8 cellular contexts compared by ENCODE assay signal in genomic region chr2:12456293-12457151, GRCh38.
DNase-seq lines count a peak whose midpoint lies in the region; ATAC-seq and TF ChIP-seq lines count a peak whose summit lies in the region.

No MANE protein-coding gene starts in this region.

- peak overlapping the region; percentile 95 for H3K27ac Mint-ChIP-seq in CD8-positive, alpha-beta T cell

- ATAC-seq in CD8-positive, alpha-beta T cell, result peak; percentile 81
- peak; percentile 95 for ATAC-seq in GM21360 (IDR thresholded peaks at IDR 0.05; ENCODE audit: unreplicated experiment)

- no peaks in the 10 kb centered on the region for H3K36me3 Mint-ChIP-seq in CD8-positive, alpha-beta T cell

- no peaks in the 10 kb centered on the region for H3K36me3 ChIP-seq in CD8-positive, alpha-beta T cell (ENCODE audit: insufficient read depth, low read length)
- no peaks in the 10 kb centered on the region for H3K36me3 ChIP-seq in ascending aorta

- H3K27me3 ChIP-seq in CD8-positive, alpha-beta T cell (ENCODE audit: insufficient read depth, low read length), result no peaks in the 10 kb centered on the region
- H3K27me3 ChIP-seq in ascending aorta, result no peaks in the 10 kb centered on the region

- DNase-seq in CD8-positive, alpha-beta T cell, result peak; percentile 23 to 75 (median 47)
- DNase-seq in HPDE6-E6E7 (ENCODE audit: extremely low spot score), result peak; percentile 95
- DNase-seq in T-helper 1 cell, result peak in 3 of 5 donors; percentile 20 to 88 (median 28)
- peak; percentile 68 to 96 for DNase-seq in ascending aorta (ENCODE audit: low spot score in 2 of 2)
- peak; percentile 100 for DNase-seq in iris pigment epithelial cell (ENCODE audit: low read depth)
- peak; percentile 41 to 47 for DNase-seq in stimulated activated CD4-positive, alpha-beta T cell treated with anti-CD3 and anti-CD28 coated beads, Interleukin-1b, Interleukin-23, amount 100 ng/mL, for 4 hours (ENCODE audit: low read depth in 2 of 2)
- no peak for DNase-seq in NCI-H1092 treated with DMSO at 0.1 percent for 48 hours (lab: John Stamatoyannopoulos, UW)

- no peaks in the 10 kb centered on the region for H3K9me3 Mint-ChIP-seq in CD8-positive, alpha-beta T cell

- intact Hi-C loops in CD8-positive, alpha-beta T cell (cut with DNase I, micrococcal nuclease), result loop anchor here in 1 of 2 experiments (2.0 to 5.0 kb wide), 2 partner anchors 14 to 51 kb away; no protein-coding TSS in a partner anchor
- intact Hi-C loops in ascending aorta (cut with DNase I), result loop anchor here (2.0 to 10.0 kb wide), 3 partner anchors 260 to 548 kb away; partner anchors contain the start of gene TRIB2

- peaks cover 36% of the 10 kb centered on the region for H3K4me1 Mint-ChIP-seq in CD8-positive, alpha-beta T cell (ENCODE audit: low read depth)

- no peak for TF ChIP-seq CTCF in CD8-positive, alpha-beta T cell (IDR thresholded peaks at IDR 0.05)
- TF ChIP-seq CTCF in ascending aorta (IDR thresholded peaks at IDR 0.05), result no peak

- H3K4me1 ChIP-seq in CD8-positive, alpha-beta T cell (ENCODE audit: insufficient read depth, low read length), result peaks cover 14% of the 10 kb centered on the region
- peaks cover 3 to 13% of the 10 kb centered on the region in 2 donors for H3K4me1 ChIP-seq in ascending aorta

- H3K27me3 Mint-ChIP-seq in CD8-positive, alpha-beta T cell (ENCODE audit: low read depth), result no peaks in the 10 kb centered on the region

- POLR2A ChIA-PET in CD8-positive, alpha-beta T cell (lab: Charles Lee), result interaction anchor here (0.6 to 0.7 kb wide), 2 partner anchors 260 to 330 kb away, joined by 3 read pairs; partner anchors contain the start of gene TRIB2

- H3K4me3 ChIP-seq in CD8-positive, alpha-beta T cell (ENCODE audit: low read depth, low read length), result peak overlapping the region; percentile 50
- H3K4me3 ChIP-seq in ascending aorta, result peak overlapping the region in 1 of 2 donors; percentile 10

- CTCF ChIA-PET in CD8-positive, alpha-beta T cell (lab: Charles Lee), result no interaction called here

- no peaks in the 10 kb centered on the region for H3K9me3 ChIP-seq in CD8-positive, alpha-beta T cell (ENCODE audit: low read length)
- no peaks in the 10 kb centered on the region for H3K9me3 ChIP-seq in ascending aorta

- H3K27ac ChIP-seq in CD8-positive, alpha-beta T cell (ENCODE audit: low read depth, low read length), result peak overlapping the region; percentile 39
- peak overlapping the region; percentile 8 to 51 for H3K27ac ChIP-seq in ascending aorta

- peak overlapping the region; percentile 83 for H3K4me3 Mint-ChIP-seq in CD8-positive, alpha-beta T cell
